ENCODE assay signal across 8 cellular contexts in genomic region chr13:73702419-73703071, GRCh38.
A peak's percentile ranks its signal among the peaks of the same experiment; 100 is the strongest.
DNase-seq lines count a peak whose midpoint lies in the region; ATAC-seq and TF ChIP-seq lines count a peak whose summit lies in the region.

No MANE protein-coding gene starts in this region.

- intact Hi-C loops in MCF 10A (cut with micrococcal nuclease) (loop anchor here (2.0 to 10.0 kb wide), 5 partner anchors 280 to 1058 kb away; no protein-coding TSS in a partner anchor), tibial artery (cut with DNase I; ENCODE audit: low total_unique reads) (no loop called here), posterior cingulate gyrus (cut with DNase I) (no loop called here)

- H3K36me3 ChIP-seq in KOPT-K1 (ENCODE audit: insufficient read depth, low read length) (peaks cover 25% of the 10 kb centered on the region), tibial artery (peaks cover 0 to 12% (median 0%) of the 10 kb centered on the region in 3 donors)

- no peak for DNase-seq in activated CD4-positive, CD25-positive, alpha-beta regulatory T cell treated with anti-CD3 and anti-CD28 coated beads, Interleukin-2, amount 50 U/mL, for 72 hours
- DNase-seq in MCF 10A (ENCODE audit: unreplicated experiment) (peak; percentile 84), RPMI8226 (no peak), tibial artery (no peak), posterior cingulate gyrus (no peak)
- DNase-seq in stimulated activated CD8-positive, alpha-beta memory T cell treated with anti-CD3 and anti-CD28 coated beads, Interleukin-4, amount 100 ng/mL, for 48 hours = peak; percentile 37

- no peaks in the 10 kb centered on the region for H3K4me1 ChIP-seq in tibial artery

- no peaks in the 10 kb centered on the region for H3K27me3 Mint-ChIP-seq in MCF 10A (ENCODE audit: insufficient read depth, unreplicated experiment)

- H3K4me1 Mint-ChIP-seq in MCF 10A (ENCODE audit: insufficient read depth, unreplicated experiment) = peaks cover 33% of the 10 kb centered on the region

- peak overlapping the region; percentile 94 for H3K27ac Mint-ChIP-seq in MCF 10A (ENCODE audit: low read depth, unreplicated experiment)

- peak; percentile 97 for ATAC-seq in activated CD4-positive, CD25-positive, alpha-beta regulatory T cell treated with anti-CD3 and anti-CD28 coated beads, Interleukin-2, amount 50 U/mL, for 24 hours

- POLR2A ChIA-PET in MCF 10A (lab: Yijun Ruan, JAX) = interaction anchor here (0.6 to 3.8 kb wide), 38 partner anchors 17 to 1043 kb away, joined by 3 to 80 read pairs (median 4); partner anchors contain the start of gene KLF5

- peak overlapping the region; percentile 18 for H3K27ac ChIP-seq in KOPT-K1 (ENCODE audit: low read depth, low read length, poor library complexity, severe bottlenecking)
- no peak overlapping the region for H3K27ac ChIP-seq in tibial artery

- no peak overlapping the region for H3K4me3 ChIP-seq in tibial artery

- TF ChIP-seq CTCF in MCF 10A (IDR thresholded peaks at IDR 0.05; ENCODE audit: unreplicated experiment) (no peak), tibial artery (IDR thresholded peaks at IDR 0.05) (no peak)

- H3K27me3 ChIP-seq in tibial artery = no peaks in the 10 kb centered on the region

- H3K36me3 Mint-ChIP-seq in MCF 10A (ENCODE audit: insufficient read depth, unreplicated experiment) = no peaks in the 10 kb centered on the region

- H3K4me3 Mint-ChIP-seq in MCF 10A (ENCODE audit: unreplicated experiment) = peak overlapping the region; percentile 63

- BruUV-seq in MCF 10A (replicated peaks; lab: Mats Ljungman, UMichigan) = TSS peak; percentile 94

- no peaks in the 10 kb centered on the region for H3K9me3 Mint-ChIP-seq in MCF 10A (ENCODE audit: unreplicated experiment)

- no peaks in the 10 kb centered on the region for H3K9me3 ChIP-seq in KOPT-K1 (ENCODE audit: insufficient read depth, low read length, poor library complexity, severe bottlenecking)
- no peaks in the 10 kb centered on the region for H3K9me3 ChIP-seq in tibial artery

- CTCF ChIA-PET in MCF 10A (lab: Yijun Ruan, JAX) = interaction anchor here (0.6 to 1.5 kb wide), 5 partner anchors 240 to 862 kb away, joined by 3 to 5 read pairs (median 3); no protein-coding TSS in a partner anchor

Comparison
In these comparisons a context has a peak if more than half of its experiments do, and no peak if none do; other contexts are left out.
1. DNase-seq: peak in MCF 10A (single experiment) and stimulated activated CD8-positive, alpha-beta memory T cell treated with anti-CD3 and anti-CD28 coated beads, Interleukin-4, amount 100 ng/mL, for 48 hours (single experiment); none in activated CD4-positive, CD25-positive, alpha-beta regulatory T cell treated with anti-CD3 and anti-CD28 coated beads, Interleukin-2, amount 50 U/mL, for 72 hours (single experiment), RPMI8226 (single experiment), tibial artery (0 of 2) and posterior cingulate gyrus (0 of 10).